In the genomic region with DNA sequence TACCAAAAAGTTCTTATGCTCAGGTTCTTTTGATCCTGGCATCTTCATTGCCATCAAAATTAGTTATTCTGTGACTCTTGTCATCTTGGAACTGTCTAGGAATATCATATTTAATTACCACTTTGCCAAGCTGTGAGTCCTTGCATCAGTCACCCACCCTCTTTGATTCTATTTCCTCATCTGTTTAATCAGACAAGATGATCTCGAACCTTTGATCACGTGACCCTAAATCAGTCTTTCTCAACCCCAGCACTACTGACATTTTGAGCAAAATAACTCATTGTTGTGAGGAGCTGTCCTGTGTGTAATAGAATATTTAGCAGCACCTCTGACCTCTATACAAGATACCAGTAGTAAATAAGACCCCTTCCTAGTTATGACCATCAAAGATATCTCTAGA, we compare ENCODE assay signal across 16 cellular contexts.
"Had no signal": no experiment of that assay in that cellular context is flagged by ENCODE, and none has a peak within 500 bp of the region (broad histone marks: within the 10 kb centered on the region; RNA-seq: fewer than 3 reads in every experiment).

No MANE protein-coding gene starts in this region.

- H3K9me3 ChIP-seq: esophagus squamous epithelium, gastroesophageal sphincter, left ventricle myocardium inferior, lower lobe of right lung, thyroid gland, upper lobe of left lung, uterus had no signal

- H3K27me3 ChIP-seq: esophagus squamous epithelium, gastroesophageal sphincter, thyroid gland, upper lobe of left lung, uterus had no signal

- H3K4me3 ChIP-seq: esophagus squamous epithelium, gastroesophageal sphincter, left ventricle myocardium inferior, lower lobe of right lung, thyroid gland, upper lobe of left lung, uterus had no signal

- ATAC-seq: gastroesophageal sphincter, left cardiac atrium, lower lobe of right lung, natural killer cell had no signal

- FAIRE-seq: kidney, small intestine had no signal

- H3K27ac ChIP-seq: esophagus squamous epithelium, gastroesophageal sphincter, left ventricle myocardium inferior, lower lobe of right lung, thyroid gland, upper lobe of left lung, uterus had no signal

- H3K4me1 ChIP-seq: esophagus squamous epithelium, gastroesophageal sphincter, left ventricle myocardium inferior, lower lobe of right lung, thyroid gland, upper lobe of left lung, uterus had no signal

- H3K36me3 ChIP-seq: esophagus squamous epithelium, gastroesophageal sphincter, left ventricle myocardium inferior, lower lobe of right lung, thyroid gland, upper lobe of left lung, uterus had no signal

- DNase-seq: dermis blood vessel endothelial cell; esophagus squamous epithelium; glutamatergic neuron; kidney; left cardiac atrium; left ventricle myocardium inferior; lower lobe of right lung; natural killer cell; posterior cingulate gyrus; small intestine; stimulated activated CD4-positive, alpha-beta T cell treated with anti-CD3 and anti-CD28 coated beads, Interleukin-2, amount 100 ng/mL, for 48 hours; stimulated activated naive CD4-positive, alpha-beta T cell treated with Interleukin-2 at 50 U/mL for 16 hours; thyroid gland; upper lobe of left lung; uterus had no signal
